Comparison of ENCODE assay signal across 8 cellular contexts in genomic region chr15:89243691-89244511, GRCh38. TPM values are rescaled to one million over a fixed set of nuclear protein-coding genes. Genes with fewer than 3 reads are reported as not detected.
DNase-seq lines count a peak whose midpoint lies in the region; ATAC-seq and TF ChIP-seq lines count a peak whose summit lies in the region.

Gene FANCI (plus strand): TSS chr15:89243979. CDS start chr15:89247648, 3,669 bp downstream.

- TF ChIP-seq POLR2A in NB4 (IDR thresholded peaks at IDR 0.05; ENCODE audit: extremely low read depth, insufficient read length) = peak; percentile 82

- H3K4me3 ChIP-seq in NB4 (ENCODE audit: low read depth, low read length) (peak within 1 kb of the TSS; percentile 97), SK-N-MC (peak within 1 kb of the TSS; percentile 82), thoracic aorta (peak within 1 kb of the TSS; percentile 93)

- TF ChIP-seq CTCF in GM10248 (IDR thresholded peaks at IDR 0.05; ENCODE audit: control extremely low read depth, extremely low read depth, low read depth, missing control alignments) (peak; percentile 66), NB4 (IDR thresholded peaks at IDR 0.05; ENCODE audit: low read depth, low read length) (peak; percentile 44), omental fat pad (IDR thresholded peaks at IDR 0.05) (no peak), thoracic aorta (IDR thresholded peaks at IDR 0.05) (no peak)

- H3K27me3 ChIP-seq in thoracic aorta (replicated peaks; ENCODE audit: insufficient read depth) = no peaks in the 10 kb centered on the region

- H3K36me3 ChIP-seq in SK-N-MC (ENCODE audit: insufficient read depth, low read length) (peaks cover 29% of the 10 kb centered on the region), thoracic aorta (no peaks in the 10 kb centered on the region)

- H3K27ac ChIP-seq in SK-N-MC = peak within 1 kb of the TSS; percentile 10; the same call in 1 of the 2 replicates
- H3K27ac ChIP-seq in thoracic aorta = peak within 1 kb of the TSS in 1 of 2 donors; percentile 52

- DNase-seq in GM10248 (ENCODE audit: extremely low spot score) (peak; percentile 95), NB4 (ENCODE audit: low read depth) (peak; percentile 98), SK-N-MC (ENCODE audit: low read depth, low spot score) (peak; percentile 72), glomerular endothelial cell (ENCODE audit: extremely low read depth, low read depth, low spot score) (peak; percentile 37), omental fat pad (ENCODE audit: low spot score) (peak; percentile 87), thoracic aorta (ENCODE audit: low spot score) (peak; percentile 89)
- peak; percentile 98 for DNase-seq in activated naive CD4-positive, alpha-beta T cell treated with anti-CD3 and anti-CD28 coated beads, Interleukin-2, amount 50 U/mL, for 16 hours

- peak within 1 kb of the TSS; percentile 76 for H3K9ac ChIP-seq in SK-N-MC (ENCODE audit: insufficient read length)

- CTCF ChIA-PET in GM10248 (lab: Yijun Ruan, JAX) = interaction anchor here (0.6 to 3.0 kb wide), 15 partner anchors 9 to 187 kb away, joined by 3 to 32 read pairs (median 3); no protein-coding TSS in a partner anchor

- peak; percentile 94 for ATAC-seq in HG02571 (IDR thresholded peaks at IDR 0.05; ENCODE audit: unreplicated experiment)
- ATAC-seq in omental fat pad (ENCODE audit: low FRiP score) = peak; percentile 98
- ATAC-seq in thoracic aorta (ENCODE audit: insufficient number of reproducible peaks, low FRiP score, low read depth) = peak; percentile 94

- POLR2A ChIA-PET in GM10248 (lab: Yijun Ruan, JAX) = no interaction called here

- peaks cover 6 to 16% of the 10 kb centered on the region in 2 donors for H3K4me1 ChIP-seq in thoracic aorta (ENCODE audit: control insufficient read depth in 1 of 2, low read depth in 2 of 2)

- H3K9me3 ChIP-seq in SK-N-MC (ENCODE audit: low read depth, low read length) (no peaks in the 10 kb centered on the region), thoracic aorta (no peaks in the 10 kb centered on the region)

RNA-seq across cellular contexts. Expression of gene FANCI, which starts in this region (rescaled TPM):
- total RNA-seq in glomerular endothelial cell = 14.2 and 14.6 TPM in 2 replicates
- total RNA-seq in omental fat pad = 1 to 10 TPM; 3.3 to 6.6 (median 4.2) TPM
- 10 to 100 TPM in 1 of 2 donors, 1 to 10 TPM in 1; 3.0 to 16.2 TPM for total RNA-seq in thoracic aorta

Comparison
In these comparisons a context has a peak if more than half of its experiments do, and no peak if none do; other contexts are left out.
1. DNase-seq: peak in every context shown above with its lines; median percentile 98 in NB4; 98 in activated naive CD4-positive, alpha-beta T cell treated with anti-CD3 and anti-CD28 coated beads, Interleukin-2, amount 50 U/mL, for 16 hours; 95 in GM10248; 89 in thoracic aorta; 87 in omental fat pad; 72 in SK-N-MC; 37 in glomerular endothelial cell.
2. CTCF ChIP-seq: peak in GM10248 (single experiment) and NB4 (single experiment); none in omental fat pad (0 of 3) and thoracic aorta (single experiment).
3. Peak in every context shown above with its lines, with median percentiles within 50 percentile points of each other: ATAC-seq and H3K4me3 ChIP-seq.